Comparison of ENCODE assay signal across 1 cellular context in the genomic region with DNA sequence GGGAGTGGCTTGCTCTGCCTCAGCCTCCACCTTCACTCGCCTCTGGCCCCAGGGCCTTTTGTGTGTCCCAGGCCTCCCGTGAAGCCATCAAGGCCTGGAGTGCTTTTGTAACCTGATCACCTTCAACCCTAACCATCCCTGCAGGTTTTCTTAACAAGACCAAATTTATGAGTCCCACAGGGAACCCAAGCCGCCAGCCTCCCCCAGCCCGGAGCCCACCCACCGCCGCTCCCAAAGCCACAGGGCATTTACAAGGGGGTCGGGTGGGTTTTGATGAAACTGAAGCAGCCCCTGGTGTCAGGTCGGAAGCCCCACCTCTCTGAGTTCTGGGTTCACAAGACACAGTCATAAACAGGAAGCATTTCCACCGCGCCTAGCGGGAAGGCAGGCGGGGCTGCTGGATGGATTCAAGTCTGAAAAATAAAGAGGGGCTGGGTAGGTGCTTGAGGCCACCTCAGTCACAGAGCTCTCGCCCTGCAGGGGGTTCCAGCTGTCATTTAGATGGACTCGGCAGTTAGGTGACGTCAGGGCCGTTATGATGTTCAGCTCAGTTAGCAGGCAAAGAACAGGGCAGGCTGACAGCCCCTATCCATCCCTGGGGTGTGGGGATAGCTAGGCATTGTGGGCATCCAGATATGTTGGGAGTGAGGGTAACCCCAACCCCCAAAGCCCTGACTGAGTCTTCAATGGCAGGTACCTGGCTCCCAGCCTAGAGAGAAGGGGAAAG.
TF ChIP-seq lines count a peak whose summit lies in the region.

No MANE protein-coding gene starts in this region.

TF ChIP-seq in HEK293, 187 proteins besides CTCF, POLR2A, EP300 and RAD21 (continued from another document and continues in another):
- TF ChIP-seq HOXD13 (CRISPR knock-in tag; IDR thresholded peaks at IDR 0.05; ENCODE audit: borderline replicate concordance) (peak; percentile 81; the same call in 1 of the 2 replicates), ZIC2 (tag by site-specific recombination; IDR thresholded peaks at IDR 0.05) (peak; percentile 96), ZBTB21 (tag by site-specific recombination; IDR thresholded peaks at IDR 0.05) (peak; percentile 73), SP3 (tag by site-specific recombination; IDR thresholded peaks at IDR 0.05) (no peak), GLIS1 (tag by site-specific recombination; IDR thresholded peaks at IDR 0.05) (peak; percentile 95), ZNF132 (tag by site-specific recombination; IDR thresholded peaks at IDR 0.05; ENCODE audit: borderline replicate concordance) (no peak), ZNF423 (tag by site-specific recombination; IDR thresholded peaks at IDR 0.05) (peak; percentile 87; the same call in 1 of the 2 replicates), ZNF623 (tag by site-specific recombination; IDR thresholded peaks at IDR 0.05) (no peak; the same call in 1 of the 2 replicates), ZNF514 (tag by site-specific recombination; IDR thresholded peaks at IDR 0.05) (no peak), ZNF404 (tag by site-specific recombination; IDR thresholded peaks at IDR 0.05) (no peak), ZBTB17 (tag by site-specific recombination; IDR thresholded peaks at IDR 0.05) (peak; percentile 51), ZNF747 (tag by site-specific recombination; IDR thresholded peaks at IDR 0.05) (no peak), KLF10 (tag by site-specific recombination; IDR thresholded peaks at IDR 0.05) (0 out of 2 replicates have a peak, but pooled peaks have one; percentile 25), ZNF366 (tag by site-specific recombination; conservative IDR thresholded peaks at IDR 0.05) (no peak), ZNF768 (tag by site-specific recombination; IDR thresholded peaks at IDR 0.05) (no peak), FEZF1 (tag by site-specific recombination; IDR thresholded peaks at IDR 0.05) (peak; percentile 76), ZXDB (tag by site-specific recombination; IDR thresholded peaks at IDR 0.05) (peak; percentile 63; the same call in 1 of the 2 replicates), ZNF473 (tag by site-specific recombination; IDR thresholded peaks at IDR 0.05) (no peak), OSR2 (tag by site-specific recombination; IDR thresholded peaks at IDR 0.05) (peak; percentile 71), IKZF3 (tag by site-specific recombination; IDR thresholded peaks at IDR 0.05) (peak; percentile 69; the same call in 1 of the 2 replicates), WT1 (tag by site-specific recombination; IDR thresholded peaks at IDR 0.05) (peak; percentile 79), ZSCAN16 (tag by site-specific recombination; IDR thresholded peaks at IDR 0.05) (no peak), HOXC10 (CRISPR knock-in tag; IDR thresholded peaks at IDR 0.05) (0 out of 2 replicates have a peak, but pooled peaks have one; percentile 15), ZNF600 (tag by site-specific recombination; IDR thresholded peaks at IDR 0.05) (peak; percentile 66; the same call in 1 of the 2 replicates), SP2 (tag by site-specific recombination; IDR thresholded peaks at IDR 0.05) (0 out of 2 replicates have a peak, but pooled peaks have one; percentile 34), ZFHX2 (tag by site-specific recombination; conservative IDR thresholded peaks at IDR 0.05) (peak; percentile 66), SALL2 (tag by site-specific recombination; IDR thresholded peaks at IDR 0.05; ENCODE audit: borderline replicate concordance) (no peak), TRIM28 (IDR thresholded peaks at IDR 0.05; ENCODE audit: borderline replicate concordance, low read length) (peak; percentile 73; the same call in 1 of the 2 replicates), SP7 (tag by site-specific recombination; IDR thresholded peaks at IDR 0.05) (peak; percentile 76), TCF7L2 (IDR thresholded peaks at IDR 0.05; ENCODE audit: borderline replicate concordance, low read depth, low read length) (peak; percentile 92), GLI4 (tag by site-specific recombination; IDR thresholded peaks at IDR 0.05) (no peak), ZNF23 (tag by site-specific recombination; IDR thresholded peaks at IDR 0.05; ENCODE audit: borderline replicate concordance) (no peak), ZNF830 (tag by site-specific recombination; IDR thresholded peaks at IDR 0.05; ENCODE audit: low read depth) (no peak), ZNF140 (tag by site-specific recombination; IDR thresholded peaks at IDR 0.05) (no peak), ZEB2 (tag by site-specific recombination; IDR thresholded peaks at IDR 0.05) (no peak), ZNF2 (tag by site-specific recombination; IDR thresholded peaks at IDR 0.05) (no peak), ZBTB48 (tag by site-specific recombination; IDR thresholded peaks at IDR 0.05) (0 out of 2 replicates have a peak, but pooled peaks have one; percentile 6), YY1 (tag by site-specific recombination; IDR thresholded peaks at IDR 0.05) (0 out of 2 replicates have a peak, but pooled peaks have one; percentile 27), MYNN (tag by site-specific recombination; IDR thresholded peaks at IDR 0.05; ENCODE audit: borderline replicate concordance) (no peak), ZNF48 (tag by site-specific recombination; IDR thresholded peaks at IDR 0.05) (no peak), ZNF530 (tag by site-specific recombination; IDR thresholded peaks at IDR 0.05; ENCODE audit: low read depth) (peak; percentile 86; the same call in 1 of the 2 replicates), ZNF335 (tag by site-specific recombination; conservative IDR thresholded peaks at IDR 0.05) (peak; percentile 84), ZSCAN23 (tag by site-specific recombination; IDR thresholded peaks at IDR 0.05) (no peak), GLIS2 (tag by site-specific recombination; IDR thresholded peaks at IDR 0.05) (peak; percentile 33; the same call in 1 of the 2 replicates), ZNF16 (tag by site-specific recombination; IDR thresholded peaks at IDR 0.05; ENCODE audit: low read depth) (no peak), ZNF510 (tag by site-specific recombination; IDR thresholded peaks at IDR 0.05; ENCODE audit: insufficient replicate concordance) (no peak)
- TF ChIP-seq, protein P1, sequence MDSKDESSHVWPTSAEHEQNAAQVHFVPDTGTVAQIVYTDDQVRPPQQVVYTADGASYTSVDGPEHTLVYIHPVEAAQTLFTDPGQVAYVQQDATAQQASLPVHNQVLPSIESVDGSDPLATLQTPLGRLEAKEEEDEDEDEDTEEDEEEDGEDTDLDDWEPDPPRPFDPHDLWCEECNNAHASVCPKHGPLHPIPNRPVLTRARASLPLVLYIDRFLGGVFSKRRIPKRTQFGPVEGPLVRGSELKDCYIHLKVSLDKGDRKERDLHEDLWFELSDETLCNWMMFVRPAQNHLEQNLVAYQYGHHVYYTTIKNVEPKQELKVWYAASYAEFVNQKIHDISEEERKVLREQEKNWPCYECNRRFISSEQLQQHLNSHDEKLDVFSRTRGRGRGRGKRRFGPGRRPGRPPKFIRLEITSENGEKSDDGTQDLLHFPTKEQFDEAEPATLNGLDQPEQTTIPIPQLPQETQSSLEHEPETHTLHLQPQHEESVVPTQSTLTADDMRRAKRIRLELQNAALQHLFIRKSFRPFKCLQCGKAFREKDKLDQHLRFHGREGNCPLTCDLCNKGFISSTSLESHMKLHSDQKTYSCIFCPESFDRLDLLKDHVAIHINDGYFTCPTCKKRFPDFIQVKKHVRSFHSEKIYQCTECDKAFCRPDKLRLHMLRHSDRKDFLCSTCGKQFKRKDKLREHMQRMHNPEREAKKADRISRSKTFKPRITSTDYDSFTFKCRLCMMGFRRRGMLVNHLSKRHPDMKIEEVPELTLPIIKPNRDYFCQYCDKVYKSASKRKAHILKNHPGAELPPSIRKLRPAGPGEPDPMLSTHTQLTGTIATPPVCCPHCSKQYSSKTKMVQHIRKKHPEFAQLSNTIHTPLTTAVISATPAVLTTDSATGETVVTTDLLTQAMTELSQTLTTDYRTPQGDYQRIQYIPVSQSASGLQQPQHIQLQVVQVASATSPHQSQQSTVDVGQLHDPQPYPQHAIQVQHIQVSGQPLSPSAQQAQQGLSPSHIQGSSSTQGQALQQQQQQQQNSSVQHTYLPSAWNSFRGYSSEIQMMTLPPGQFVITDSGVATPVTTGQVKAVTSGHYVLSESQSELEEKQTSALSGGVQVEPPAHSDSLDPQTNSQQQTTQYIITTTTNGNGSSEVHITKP (tag by site-specific recombination; IDR thresholded peaks at IDR 0.05), result peak; percentile 89
- TF ChIP-seq, protein P2, sequence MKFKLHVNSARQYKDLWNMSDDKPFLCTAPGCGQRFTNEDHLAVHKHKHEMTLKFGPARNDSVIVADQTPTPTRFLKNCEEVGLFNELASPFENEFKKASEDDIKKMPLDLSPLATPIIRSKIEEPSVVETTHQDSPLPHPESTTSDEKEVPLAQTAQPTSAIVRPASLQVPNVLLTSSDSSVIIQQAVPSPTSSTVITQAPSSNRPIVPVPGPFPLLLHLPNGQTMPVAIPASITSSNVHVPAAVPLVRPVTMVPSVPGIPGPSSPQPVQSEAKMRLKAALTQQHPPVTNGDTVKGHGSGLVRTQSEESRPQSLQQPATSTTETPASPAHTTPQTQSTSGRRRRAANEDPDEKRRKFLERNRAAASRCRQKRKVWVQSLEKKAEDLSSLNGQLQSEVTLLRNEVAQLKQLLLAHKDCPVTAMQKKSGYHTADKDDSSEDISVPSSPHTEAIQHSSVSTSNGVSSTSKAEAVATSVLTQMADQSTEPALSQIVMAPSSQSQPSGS (tag by site-specific recombination; IDR thresholded peaks at IDR 0.05; ENCODE audit: low read depth), result peak; percentile 94
- TF ChIP-seq, protein P3, sequence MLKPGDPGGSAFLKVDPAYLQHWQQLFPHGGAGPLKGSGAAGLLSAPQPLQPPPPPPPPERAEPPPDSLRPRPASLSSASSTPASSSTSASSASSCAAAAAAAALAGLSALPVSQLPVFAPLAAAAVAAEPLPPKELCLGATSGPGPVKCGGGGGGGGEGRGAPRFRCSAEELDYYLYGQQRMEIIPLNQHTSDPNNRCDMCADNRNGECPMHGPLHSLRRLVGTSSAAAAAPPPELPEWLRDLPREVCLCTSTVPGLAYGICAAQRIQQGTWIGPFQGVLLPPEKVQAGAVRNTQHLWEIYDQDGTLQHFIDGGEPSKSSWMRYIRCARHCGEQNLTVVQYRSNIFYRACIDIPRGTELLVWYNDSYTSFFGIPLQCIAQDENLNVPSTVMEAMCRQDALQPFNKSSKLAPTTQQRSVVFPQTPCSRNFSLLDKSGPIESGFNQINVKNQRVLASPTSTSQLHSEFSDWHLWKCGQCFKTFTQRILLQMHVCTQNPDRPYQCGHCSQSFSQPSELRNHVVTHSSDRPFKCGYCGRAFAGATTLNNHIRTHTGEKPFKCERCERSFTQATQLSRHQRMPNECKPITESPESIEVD (tag by site-specific recombination; IDR thresholded peaks at IDR 0.05), result 0 out of 2 replicates have a peak, but pooled peaks have one; percentile 50
- TF ChIP-seq, protein P4, sequence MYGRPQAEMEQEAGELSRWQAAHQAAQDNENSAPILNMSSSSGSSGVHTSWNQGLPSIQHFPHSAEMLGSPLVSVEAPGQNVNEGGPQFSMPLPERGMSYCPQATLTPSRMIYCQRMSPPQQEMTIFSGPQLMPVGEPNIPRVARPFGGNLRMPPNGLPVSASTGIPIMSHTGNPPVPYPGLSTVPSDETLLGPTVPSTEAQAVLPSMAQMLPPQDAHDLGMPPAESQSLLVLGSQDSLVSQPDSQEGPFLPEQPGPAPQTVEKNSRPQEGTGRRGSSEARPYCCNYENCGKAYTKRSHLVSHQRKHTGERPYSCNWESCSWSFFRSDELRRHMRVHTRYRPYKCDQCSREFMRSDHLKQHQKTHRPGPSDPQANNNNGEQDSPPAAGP (tag by site-specific recombination; IDR thresholded peaks at IDR 0.05), result peak; percentile 97
- TF ChIP-seq, protein P5, sequence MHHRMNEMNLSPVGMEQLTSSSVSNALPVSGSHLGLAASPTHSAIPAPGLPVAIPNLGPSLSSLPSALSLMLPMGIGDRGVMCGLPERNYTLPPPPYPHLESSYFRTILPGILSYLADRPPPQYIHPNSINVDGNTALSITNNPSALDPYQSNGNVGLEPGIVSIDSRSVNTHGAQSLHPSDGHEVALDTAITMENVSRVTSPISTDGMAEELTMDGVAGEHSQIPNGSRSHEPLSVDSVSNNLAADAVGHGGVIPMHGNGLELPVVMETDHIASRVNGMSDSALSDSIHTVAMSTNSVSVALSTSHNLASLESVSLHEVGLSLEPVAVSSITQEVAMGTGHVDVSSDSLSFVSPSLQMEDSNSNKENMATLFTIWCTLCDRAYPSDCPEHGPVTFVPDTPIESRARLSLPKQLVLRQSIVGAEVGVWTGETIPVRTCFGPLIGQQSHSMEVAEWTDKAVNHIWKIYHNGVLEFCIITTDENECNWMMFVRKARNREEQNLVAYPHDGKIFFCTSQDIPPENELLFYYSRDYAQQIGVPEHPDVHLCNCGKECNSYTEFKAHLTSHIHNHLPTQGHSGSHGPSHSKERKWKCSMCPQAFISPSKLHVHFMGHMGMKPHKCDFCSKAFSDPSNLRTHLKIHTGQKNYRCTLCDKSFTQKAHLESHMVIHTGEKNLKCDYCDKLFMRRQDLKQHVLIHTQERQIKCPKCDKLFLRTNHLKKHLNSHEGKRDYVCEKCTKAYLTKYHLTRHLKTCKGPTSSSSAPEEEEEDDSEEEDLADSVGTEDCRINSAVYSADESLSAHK (tag by site-specific recombination; IDR thresholded peaks at IDR 0.05), result peak; percentile 74; the same call in 1 of the 2 replicates
- TF ChIP-seq, protein P6, sequence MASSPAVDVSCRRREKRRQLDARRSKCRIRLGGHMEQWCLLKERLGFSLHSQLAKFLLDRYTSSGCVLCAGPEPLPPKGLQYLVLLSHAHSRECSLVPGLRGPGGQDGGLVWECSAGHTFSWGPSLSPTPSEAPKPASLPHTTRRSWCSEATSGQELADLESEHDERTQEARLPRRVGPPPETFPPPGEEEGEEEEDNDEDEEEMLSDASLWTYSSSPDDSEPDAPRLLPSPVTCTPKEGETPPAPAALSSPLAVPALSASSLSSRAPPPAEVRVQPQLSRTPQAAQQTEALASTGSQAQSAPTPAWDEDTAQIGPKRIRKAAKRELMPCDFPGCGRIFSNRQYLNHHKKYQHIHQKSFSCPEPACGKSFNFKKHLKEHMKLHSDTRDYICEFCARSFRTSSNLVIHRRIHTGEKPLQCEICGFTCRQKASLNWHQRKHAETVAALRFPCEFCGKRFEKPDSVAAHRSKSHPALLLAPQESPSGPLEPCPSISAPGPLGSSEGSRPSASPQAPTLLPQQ (tag by site-specific recombination; IDR thresholded peaks at IDR 0.05), result 0 out of 2 replicates have a peak, but pooled peaks have one; percentile 22
- TF ChIP-seq, protein P7, sequence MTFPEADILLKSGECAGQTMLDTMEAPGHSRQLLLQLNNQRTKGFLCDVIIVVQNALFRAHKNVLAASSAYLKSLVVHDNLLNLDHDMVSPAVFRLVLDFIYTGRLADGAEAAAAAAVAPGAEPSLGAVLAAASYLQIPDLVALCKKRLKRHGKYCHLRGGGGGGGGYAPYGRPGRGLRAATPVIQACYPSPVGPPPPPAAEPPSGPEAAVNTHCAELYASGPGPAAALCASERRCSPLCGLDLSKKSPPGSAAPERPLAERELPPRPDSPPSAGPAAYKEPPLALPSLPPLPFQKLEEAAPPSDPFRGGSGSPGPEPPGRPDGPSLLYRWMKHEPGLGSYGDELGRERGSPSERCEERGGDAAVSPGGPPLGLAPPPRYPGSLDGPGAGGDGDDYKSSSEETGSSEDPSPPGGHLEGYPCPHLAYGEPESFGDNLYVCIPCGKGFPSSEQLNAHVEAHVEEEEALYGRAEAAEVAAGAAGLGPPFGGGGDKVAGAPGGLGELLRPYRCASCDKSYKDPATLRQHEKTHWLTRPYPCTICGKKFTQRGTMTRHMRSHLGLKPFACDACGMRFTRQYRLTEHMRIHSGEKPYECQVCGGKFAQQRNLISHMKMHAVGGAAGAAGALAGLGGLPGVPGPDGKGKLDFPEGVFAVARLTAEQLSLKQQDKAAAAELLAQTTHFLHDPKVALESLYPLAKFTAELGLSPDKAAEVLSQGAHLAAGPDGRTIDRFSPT (tag by site-specific recombination; IDR thresholded peaks at IDR 0.05), result peak; percentile 48; the same call in 1 of the 2 replicates
